In genomic region chr12:131950182-131950913, GRCh38 we compare ENCODE assay signal across 8 cellular contexts. TPM values are rescaled to one million over a fixed set of nuclear protein-coding genes. Genes with fewer than 3 reads are reported as not detected.
DNase-seq lines count a peak whose midpoint lies in the region; ATAC-seq, FAIRE-seq and TF ChIP-seq lines count a peak whose summit lies in the region.

No MANE protein-coding gene starts in this region.

- H3K4me1 Mint-ChIP-seq in IgD-negative memory B cell = peaks cover 14 to 17% (median 16%) of the 10 kb centered on the region in 3 donors
- H3K4me1 Mint-ChIP-seq in activated T-cell treated with anti-CD3 and anti-CD28 coated beads, Interleukin-2, amount 50 U/mL, for 72 hours (ENCODE audit: low read depth) = peaks cover 43% of the 10 kb centered on the region

- peak overlapping the region; percentile 99 for H3K18ac ChIP-seq in trophoblast cell (ENCODE audit: low read length)

- peaks cover 12% of the 10 kb centered on the region for H3K79me1 ChIP-seq in trophoblast cell (ENCODE audit: low read length)

- DNase-seq in ELR (ENCODE audit: low read depth) (peak; percentile 48), glomerular visceral epithelial cell (ENCODE audit: extremely low spot score) (peak; percentile 16), trophoblast cell (peak in 1 of 2 donors; percentile 33), H54 (ENCODE audit: insufficient read length, low spot score) (no peak), kidney glomerular epithelial cell (lab: John Stamatoyannopoulos, UW) (no peak)
- DNase-seq in activated T-cell treated with anti-CD3 and anti-CD28 coated beads, Interleukin-2, amount 50 U/mL, for 72 hours = peak; percentile 52 to 55

- peak overlapping the region; percentile 100 for H4K8ac ChIP-seq in trophoblast cell (ENCODE audit: low read depth, low read length)

- no peak overlapping the region for H2BK12ac ChIP-seq in trophoblast cell (ENCODE audit: low read length)

- peak overlapping the region; percentile 98 for H3K9ac ChIP-seq in trophoblast cell (ENCODE audit: low read length)

- peaks cover 1% of the 10 kb centered on the region for H3K9me3 ChIP-seq in trophoblast cell (ENCODE audit: insufficient read depth, low read depth, low read length)

- peak overlapping the region; percentile 92 for H2AK5ac ChIP-seq in trophoblast cell (ENCODE audit: low read length)

- H3K4ac ChIP-seq in trophoblast cell (ENCODE audit: low read depth, low read length) = peak overlapping the region; percentile 98

- FAIRE-seq in H54 (lab: Jason Lieb, UNC) = no peak

- peak overlapping the region; percentile 89 for H3K27ac ChIP-seq in trophoblast cell (ENCODE audit: low read depth, low read length)

- peak overlapping the region; percentile 95 for H4K12ac ChIP-seq in trophoblast cell (ENCODE audit: low read depth, low read length)

- H3K27ac Mint-ChIP-seq in IgD-negative memory B cell = peak overlapping the region; percentile 87 to 95 (median 94)
- H3K27ac Mint-ChIP-seq in activated T-cell treated with anti-CD3 and anti-CD28 coated beads, Interleukin-2, amount 50 U/mL, for 72 hours = peak overlapping the region; percentile 94

- H3K36me3 ChIP-seq in trophoblast cell (ENCODE audit: control insufficient read depth in 1 of 2, insufficient read depth in 2 of 2, low read length in 2 of 2) = no peaks in the 10 kb centered on the region

- TF ChIP-seq POLR2A in H54 (IDR thresholded peaks at IDR 0.05; ENCODE audit: low read depth, low read length) = no peak

- H3K4me2 ChIP-seq in trophoblast cell (ENCODE audit: low read length) = peak overlapping the region; percentile 88

- H3K4me3 Mint-ChIP-seq in IgD-negative memory B cell = peak overlapping the region; percentile 92 to 97 (median 96)
- H3K4me3 Mint-ChIP-seq in activated T-cell treated with anti-CD3 and anti-CD28 coated beads, Interleukin-2, amount 50 U/mL, for 72 hours = peak overlapping the region; percentile 92 to 94

- no peaks in the 10 kb centered on the region for H3K27me3 Mint-ChIP-seq in IgD-negative memory B cell
- no peaks in the 10 kb centered on the region for H3K27me3 Mint-ChIP-seq in activated T-cell treated with anti-CD3 and anti-CD28 coated beads, Interleukin-2, amount 50 U/mL, for 72 hours (ENCODE audit: low read depth)

- peak overlapping the region; percentile 85 for H2BK5ac ChIP-seq in trophoblast cell (ENCODE audit: low read depth, low read length, poor library complexity)

- H3K23ac ChIP-seq in trophoblast cell (ENCODE audit: low read length) = no peak overlapping the region

- peaks cover 0 to 8% of the 10 kb centered on the region in 2 experiments for H3K4me1 ChIP-seq in trophoblast cell (ENCODE audit: control insufficient read depth in 1 of 2, insufficient read depth in 2 of 2, low read length in 2 of 2)

- no peaks in the 10 kb centered on the region for H3K36me3 Mint-ChIP-seq in IgD-negative memory B cell
- H3K36me3 Mint-ChIP-seq in activated T-cell treated with anti-CD3 and anti-CD28 coated beads, Interleukin-2, amount 50 U/mL, for 72 hours (ENCODE audit: insufficient read depth in 2 of 2) = no peaks in the 10 kb centered on the region

- H3K4me3 ChIP-seq in trophoblast cell (ENCODE audit: low read depth, low read length) = peak overlapping the region; percentile 99

- H3K9me3 Mint-ChIP-seq in IgD-negative memory B cell = no peaks in the 10 kb centered on the region
- H3K9me3 Mint-ChIP-seq in activated T-cell treated with anti-CD3 and anti-CD28 coated beads, Interleukin-2, amount 50 U/mL, for 72 hours = no peaks in the 10 kb centered on the region

- peaks cover 15% of the 10 kb centered on the region for H3K79me2 ChIP-seq in trophoblast cell (ENCODE audit: control insufficient read depth, insufficient read depth, low read length, poor library complexity)

- no CpG with 5 or more reads among the region's 79 CpGs for WGBS in trophoblast cell (ENCODE audit: extremely low coverage, insufficient coverage, insufficient read length)

- peak overlapping the region; percentile 96 for H4K91ac ChIP-seq in trophoblast cell (ENCODE audit: low read depth, low read length)

- peak overlapping the region; percentile 100 for H3K14ac ChIP-seq in trophoblast cell (ENCODE audit: low read length)

- peak overlapping the region; percentile 99 for H2BK120ac ChIP-seq in trophoblast cell (ENCODE audit: insufficient read depth, low read length, poor library complexity)

- H3K27me3 ChIP-seq in trophoblast cell (ENCODE audit: insufficient read depth, low read length) = peaks cover 3% of the 10 kb centered on the region

- peak overlapping the region; percentile 99 for H2AFZ ChIP-seq in trophoblast cell (ENCODE audit: insufficient read depth, low read length, poor library complexity)

- ATAC-seq in GM21529 (IDR thresholded peaks at IDR 0.05; ENCODE audit: unreplicated experiment) = peak; percentile 38
- peak; percentile 20 to 32 for ATAC-seq in activated T-cell treated with anti-CD3 and anti-CD28 coated beads, Interleukin-2, amount 50 U/mL, for 72 hours (replicated peaks in 1 of 2)

RNA-seq across cellular contexts. Expression of gene EP400, which starts 0.6 kb away (rescaled TPM):
- 11.1 TPM for polyA plus RNA-seq in IgD-negative memory B cell
- 10 to 100 TPM; 51.7 to 52.3 TPM for total RNA-seq in activated T-cell treated with anti-CD3 and anti-CD28 coated beads, Interleukin-2, amount 50 U/mL, for 72 hours
- 25.4 and 26.9 TPM in 2 replicates for polyA plus RNA-seq in trophoblast cell (2013)

RNA-seq across cellular contexts. Expression of gene PUS1, which starts 21.3 kb away (rescaled TPM):
- polyA plus RNA-seq in IgD-negative memory B cell = 45.5 TPM
- total RNA-seq in activated T-cell treated with anti-CD3 and anti-CD28 coated beads, Interleukin-2, amount 50 U/mL, for 72 hours = 10 to 100 TPM; 37.3 to 53.4 TPM
- 33.0 and 33.3 TPM in 2 replicates for polyA plus RNA-seq in trophoblast cell (2013)

RNA-seq across cellular contexts. Expression of gene ULK1, which starts 55.9 kb away (rescaled TPM):
- 1.6 TPM for polyA plus RNA-seq in IgD-negative memory B cell
- total RNA-seq in activated T-cell treated with anti-CD3 and anti-CD28 coated beads, Interleukin-2, amount 50 U/mL, for 72 hours = 10 to 100 TPM; 29.8 to 31.2 TPM
- 74.0 and 74.9 TPM in 2 replicates for polyA plus RNA-seq in trophoblast cell (2013)

Comparison
In these comparisons a context has a peak if more than half of its experiments do, and no peak if none do; other contexts are left out.
1. DNase-seq: peak in ELR (single experiment), activated T-cell treated with anti-CD3 and anti-CD28 coated beads, Interleukin-2, amount 50 U/mL, for 72 hours (2 of 2) and glomerular visceral epithelial cell (single experiment); none in H54 (single experiment) and kidney glomerular epithelial cell (single experiment).